Comparison of ENCODE assay signal across 12 cellular contexts in genomic region chr5:138440226-138441073, GRCh38. TPM values are rescaled to one million over a fixed set of nuclear protein-coding genes. Genes with fewer than 3 reads are reported as not detected.
DNase-seq lines count a peak whose midpoint lies in the region; ATAC-seq and TF ChIP-seq lines count a peak whose summit lies in the region.
"Had no signal": no experiment of that assay in that cellular context is flagged by ENCODE, and none has a peak within 500 bp of the region (broad histone marks: within the 10 kb centered on the region; RNA-seq: fewer than 3 reads in every experiment).

No MANE protein-coding gene starts in this region.

- ATAC-seq in stimulated activated memory B cell treated with anti-CD40 and anti-IgM and Interleukin-4, amounts not matched to agents 10 μg/mL and 1 μg/mL and 100 μg/mL, for 72 hours, result no peak
- no peak for ATAC-seq in HG02610 (IDR thresholded peaks at IDR 0.05; ENCODE audit: unreplicated experiment)

- peak overlapping the region; percentile 44 for H3K9ac ChIP-seq in iPS-18a (ENCODE audit: low read length)

- H3K36me3 ChIP-seq in iPS-18a (ENCODE audit: control insufficient read depth, low read depth, low read length), result peaks cover 11% of the 10 kb centered on the region
- H3K36me3 ChIP-seq in Peyer's patch, result peaks cover 0 to 12% (median 0%) of the 10 kb centered on the region in 3 donors

- H3K27ac ChIP-seq in iPS-18a (ENCODE audit: low read length) (no peak overlapping the region), Peyer's patch (no peak overlapping the region)
- H3K27ac ChIP-seq: brain microvascular endothelial cell, SJCRH30 had no signal

- intact Hi-C loops in activated naive CD4-positive, alpha-beta T cell treated with anti-CD3 and anti-CD28 coated beads for 36 hours (cut with micrococcal nuclease), result no loop called here

- H3K4me1 ChIP-seq in iPS-18a (ENCODE audit: control insufficient read depth, low read depth, low read length) (peaks cover 13% of the 10 kb centered on the region), Peyer's patch (peaks cover 0 to 7% (median 2%) of the 10 kb centered on the region in 4 donors)
- H3K4me1 ChIP-seq: SJCRH30 had no signal

- H3K4me3 ChIP-seq in WI38 (ENCODE audit: low read depth, low read length), result peak overlapping the region; percentile 67; the same call in 1 of the 2 replicates
- peak overlapping the region; percentile 68 for H3K4me3 ChIP-seq in iPS-18a (ENCODE audit: low read length)
- no peak overlapping the region for H3K4me3 ChIP-seq in Peyer's patch

- TF ChIP-seq CTCF in WI38 (IDR thresholded peaks at IDR 0.05; ENCODE audit: low read depth, low read length), result no peak
- no peak for TF ChIP-seq CTCF in Peyer's patch (IDR thresholded peaks at IDR 0.05)

- H3K27me3 ChIP-seq in iPS-18a (ENCODE audit: control insufficient read depth, insufficient read depth, low read length) (no peaks in the 10 kb centered on the region), Peyer's patch (no peaks in the 10 kb centered on the region)
- H3K27me3 ChIP-seq: brain microvascular endothelial cell, SJCRH30 had no signal

- no peak for DNase-seq in activated naive CD4-positive, alpha-beta T cell treated with anti-CD3 and anti-CD28 coated beads for 36 hours
- DNase-seq in activated naive CD4-positive, alpha-beta T cell treated with anti-CD3 and anti-CD28 coated beads, Interleukin-2, amount 50 U/mL, for 16 hours, result no peak
- DNase-seq in kidney tubule cell (ENCODE audit: low spot score), result no peak
- DNase-seq in Peyer's patch, result no peak
- DNase-seq: activated CD4-positive, alpha-beta T cell treated with anti-CD3 and anti-CD28 coated beads, Interleukin-2, amount 50 U/mL, for 48 hours; brain microvascular endothelial cell; NCI-H510A had no signal

- peaks cover 3% of the 10 kb centered on the region for H3K27me3 Mint-ChIP-seq in activated naive CD4-positive, alpha-beta T cell treated with anti-CD3 and anti-CD28 coated beads for 36 hours (ENCODE audit: low read depth)
- no peaks in the 10 kb centered on the region for H3K27me3 Mint-ChIP-seq in stimulated activated memory B cell treated with anti-CD40 and anti-IgM and Interleukin-4, amounts not matched to agents 10 μg/mL and 1 μg/mL and 100 μg/mL, for 72 hours

- H3K4me3 Mint-ChIP-seq in activated naive CD4-positive, alpha-beta T cell treated with anti-CD3 and anti-CD28 coated beads for 36 hours, result peak overlapping the region; percentile 36
- peak overlapping the region; percentile 9 for H3K4me3 Mint-ChIP-seq in stimulated activated memory B cell treated with anti-CD40 and anti-IgM and Interleukin-4, amounts not matched to agents 10 μg/mL and 1 μg/mL and 100 μg/mL, for 72 hours

- peaks cover 4% of the 10 kb centered on the region for H3K36me3 Mint-ChIP-seq in activated naive CD4-positive, alpha-beta T cell treated with anti-CD3 and anti-CD28 coated beads for 36 hours (ENCODE audit: low read depth)
- peaks cover 20% of the 10 kb centered on the region for H3K36me3 Mint-ChIP-seq in stimulated activated memory B cell treated with anti-CD40 and anti-IgM and Interleukin-4, amounts not matched to agents 10 μg/mL and 1 μg/mL and 100 μg/mL, for 72 hours

- H3K4me1 Mint-ChIP-seq in activated naive CD4-positive, alpha-beta T cell treated with anti-CD3 and anti-CD28 coated beads for 36 hours (ENCODE audit: low read depth), result peaks cover 5% of the 10 kb centered on the region
- peaks cover 15% of the 10 kb centered on the region for H3K4me1 Mint-ChIP-seq in stimulated activated memory B cell treated with anti-CD40 and anti-IgM and Interleukin-4, amounts not matched to agents 10 μg/mL and 1 μg/mL and 100 μg/mL, for 72 hours

- H3K9me3 ChIP-seq in iPS-18a (ENCODE audit: control insufficient read depth, low read depth, low read length) (no peaks in the 10 kb centered on the region), Peyer's patch (no peaks in the 10 kb centered on the region)
- H3K9me3 ChIP-seq: SJCRH30 had no signal

- CTCF ChIA-PET in activated naive CD4-positive, alpha-beta T cell treated with anti-CD3 and anti-CD28 coated beads for 36 hours (lab: Charles Lee), result interaction anchor here (1.2 to 3.3 kb wide), 2 partner anchors 9 to 10 kb away, joined by 5 to 14 read pairs; no protein-coding TSS in a partner anchor

- H3K27ac Mint-ChIP-seq in activated naive CD4-positive, alpha-beta T cell treated with anti-CD3 and anti-CD28 coated beads for 36 hours, result no peak overlapping the region
- no peak overlapping the region for H3K27ac Mint-ChIP-seq in stimulated activated memory B cell treated with anti-CD40 and anti-IgM and Interleukin-4, amounts not matched to agents 10 μg/mL and 1 μg/mL and 100 μg/mL, for 72 hours

- TF ChIP-seq POLR2A in Peyer's patch (IDR thresholded peaks at IDR 0.05), result no peak

- no peaks in the 10 kb centered on the region for H3K9me3 Mint-ChIP-seq in activated naive CD4-positive, alpha-beta T cell treated with anti-CD3 and anti-CD28 coated beads for 36 hours
- no peaks in the 10 kb centered on the region for H3K9me3 Mint-ChIP-seq in stimulated activated memory B cell treated with anti-CD40 and anti-IgM and Interleukin-4, amounts not matched to agents 10 μg/mL and 1 μg/mL and 100 μg/mL, for 72 hours

RNA-seq across cellular contexts. Expression of gene REEP2, which starts 1.6 kb away (rescaled TPM):
- 1 to 10 TPM; 1.8 to 2.2 TPM for total RNA-seq in activated naive CD4-positive, alpha-beta T cell treated with anti-CD3 and anti-CD28 coated beads for 36 hours
- 10 to 100 TPM in 1 of 4 donors, 1 to 10 TPM in 3; 1.7 to 10.7 (median 2.1) TPM for total RNA-seq in Peyer's patch

RNA-seq across cellular contexts. Expression of gene EGR1, which starts 24.8 kb away (rescaled TPM):
- 10 to 100 TPM; 20.4 to 20.7 TPM for total RNA-seq in activated naive CD4-positive, alpha-beta T cell treated with anti-CD3 and anti-CD28 coated beads for 36 hours
- 100 to 1,000 TPM in 1 of 4 donors, 10 to 100 TPM in 1, 1 to 10 TPM in 2; 5.3 to 109 (median 11.4) TPM for total RNA-seq in Peyer's patch

Comparison
In these comparisons a context has a peak if more than half of its experiments do, and no peak if none do; other contexts are left out.
1. H3K4me3 ChIP-seq: peak in WI38 (single experiment) and iPS-18a (single experiment); none in Peyer's patch (0 of 4).